15 cellular contexts compared by ENCODE assay signal in the genomic region with DNA sequence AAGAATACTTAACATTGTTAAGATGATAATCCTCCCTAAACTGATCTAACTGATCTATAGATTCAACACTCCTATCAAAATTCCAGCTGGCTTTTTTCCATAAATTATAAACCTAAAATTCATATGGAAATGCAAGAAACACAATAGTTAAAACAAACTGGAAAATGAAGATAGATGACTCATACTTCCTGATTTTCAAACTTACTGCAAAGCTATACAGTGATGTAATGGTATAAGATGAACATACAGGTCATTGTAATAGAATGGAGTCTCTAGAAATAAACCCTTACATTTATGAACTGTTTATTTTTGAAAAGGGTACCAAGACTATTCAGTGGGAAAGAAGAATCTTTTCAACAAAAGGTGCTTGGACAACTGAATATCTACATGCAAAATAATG. TPM values are rescaled to one million over a fixed set of nuclear protein-coding genes. Genes with fewer than 3 reads are reported as not detected.
A peak's percentile ranks its signal among the peaks of the same experiment; 100 is the strongest.
DNase-seq lines count a peak whose midpoint lies in the region; ATAC-seq, FAIRE-seq and TF ChIP-seq lines count a peak whose summit lies in the region.
"Had no signal": no experiment of that assay in that cellular context is flagged by ENCODE, and none has a peak within 500 bp of the region (broad histone marks: within the 10 kb centered on the region; RNA-seq: fewer than 3 reads in every experiment).

No MANE protein-coding gene starts in this region.

- no TSS peak for BruUV-seq in PC-9 (replicated peaks; lab: Mats Ljungman, UMichigan)

- H3K9me3 Mint-ChIP-seq in activated naive CD4-positive, alpha-beta T cell treated with anti-CD3 and anti-CD28 coated beads for 36 hours, result no peaks in the 10 kb centered on the region
- no peaks in the 10 kb centered on the region for H3K9me3 Mint-ChIP-seq in stimulated activated effector memory CD8-positive, alpha-beta T cell treated with anti-CD3 and anti-CD28 coated beads, Interleukin-12 subunit alpha, Interleukin-12 subunit beta, amount 100 ng/mL, for 72 hours
- H3K9me3 Mint-ChIP-seq in neural progenitor cell, result peaks cover 3% of the 10 kb centered on the region

- H3K27ac ChIP-seq in PC-9, result 0 out of 2 replicates have a peak overlapping the region, but pooled peaks have one; percentile 5
- no peak overlapping the region for H3K27ac ChIP-seq in neural progenitor cell
- H3K27ac ChIP-seq: tibial nerve had no signal

- H3K27ac Mint-ChIP-seq in activated naive CD4-positive, alpha-beta T cell treated with anti-CD3 and anti-CD28 coated beads for 36 hours, result peak overlapping the region; percentile 74
- H3K27ac Mint-ChIP-seq in stimulated activated effector memory CD8-positive, alpha-beta T cell treated with anti-CD3 and anti-CD28 coated beads, Interleukin-12 subunit alpha, Interleukin-12 subunit beta, amount 100 ng/mL, for 72 hours, result peak overlapping the region; percentile 78
- H3K27ac Mint-ChIP-seq in neural progenitor cell, result no peak overlapping the region
- H3K27ac Mint-ChIP-seq: progenitor cell of endocrine pancreas had no signal

- H3K9ac ChIP-seq in neural progenitor cell, result no peak overlapping the region

- no peaks in the 10 kb centered on the region for H3K9me2 ChIP-seq in PC-9 (ENCODE audit: insufficient read depth)

- H3K36me3 Mint-ChIP-seq in activated naive CD4-positive, alpha-beta T cell treated with anti-CD3 and anti-CD28 coated beads for 36 hours (ENCODE audit: low read depth), result peaks cover 43% of the 10 kb centered on the region
- peaks cover 100% of the 10 kb centered on the region for H3K36me3 Mint-ChIP-seq in stimulated activated effector memory CD8-positive, alpha-beta T cell treated with anti-CD3 and anti-CD28 coated beads, Interleukin-12 subunit alpha, Interleukin-12 subunit beta, amount 100 ng/mL, for 72 hours
- peaks cover 56% of the 10 kb centered on the region for H3K36me3 Mint-ChIP-seq in neural progenitor cell

- H3K4me2 ChIP-seq in PC-9 (no peak overlapping the region), neural progenitor cell (no peak overlapping the region)

- POLR2A ChIA-PET in PC-9 (lab: Charles Lee; ENCODE audit: unreplicated experiment), result no interaction called here

- H3K9me3 ChIP-seq in PC-9 (ENCODE audit: insufficient read depth, low read depth) (no peaks in the 10 kb centered on the region), neural progenitor cell (ENCODE audit: low read depth) (no peaks in the 10 kb centered on the region)
- H3K9me3 ChIP-seq: tibial nerve had no signal

- TF ChIP-seq CTCF in PC-9 (conservative IDR thresholded peaks at IDR 0.05) (no peak), neural progenitor cell (IDR thresholded peaks at IDR 0.05) (no peak)

- H3F3A ChIP-seq in PC-9 (ENCODE audit: insufficient read depth, low read depth), result peaks cover 11% of the 10 kb centered on the region
- H3F3A ChIP-seq in neural progenitor cell (ENCODE audit: low read depth), result peaks cover 7% of the 10 kb centered on the region

- H3K79me2 ChIP-seq in PC-9 (ENCODE audit: low read depth) (no peaks in the 10 kb centered on the region), neural progenitor cell (ENCODE audit: low read depth) (no peaks in the 10 kb centered on the region)

- no peaks in the 10 kb centered on the region for H3K27me3 Mint-ChIP-seq in activated naive CD4-positive, alpha-beta T cell treated with anti-CD3 and anti-CD28 coated beads for 36 hours (ENCODE audit: low read depth)
- H3K27me3 Mint-ChIP-seq in neural progenitor cell (ENCODE audit: insufficient read depth, low read depth), result no peaks in the 10 kb centered on the region
- H3K27me3 Mint-ChIP-seq: progenitor cell of endocrine pancreas had no signal

- H3K4me3 Mint-ChIP-seq in activated naive CD4-positive, alpha-beta T cell treated with anti-CD3 and anti-CD28 coated beads for 36 hours, result no peak overlapping the region
- no peak overlapping the region for H3K4me3 Mint-ChIP-seq in stimulated activated effector memory CD8-positive, alpha-beta T cell treated with anti-CD3 and anti-CD28 coated beads, Interleukin-12 subunit alpha, Interleukin-12 subunit beta, amount 100 ng/mL, for 72 hours
- no peak overlapping the region for H3K4me3 Mint-ChIP-seq in neural progenitor cell

- no peak for ATAC-seq in stimulated activated effector memory CD8-positive, alpha-beta T cell treated with anti-CD3 and anti-CD28 coated beads, Interleukin-12 subunit alpha, Interleukin-12 subunit beta, amount 100 ng/mL, for 72 hours
- ATAC-seq: Right ventricle myocardium inferior had no signal

- no peak overlapping the region for H2AFZ ChIP-seq in PC-9
- no peak overlapping the region for H2AFZ ChIP-seq in neural progenitor cell (replicated peaks)

- H3K4me3 ChIP-seq in PC-9 (no peak overlapping the region), neural progenitor cell (no peak overlapping the region)
- H3K4me3 ChIP-seq: tibial nerve had no signal

- no peaks in the 10 kb centered on the region for H4K20me1 ChIP-seq in PC-9 (ENCODE audit: insufficient read depth)
- no peaks in the 10 kb centered on the region for H4K20me1 ChIP-seq in neural progenitor cell (ENCODE audit: low read depth)

- no peaks in the 10 kb centered on the region for H3K27me3 ChIP-seq in PC-9 (ENCODE audit: insufficient read depth, low read depth)
- H3K27me3 ChIP-seq in neural progenitor cell, result no peaks in the 10 kb centered on the region
- H3K27me3 ChIP-seq: tibial nerve had no signal

- DNase-seq in activated naive CD4-positive, alpha-beta T cell treated with anti-CD3 and anti-CD28 coated beads for 36 hours, result no peak
- no peak for DNase-seq in activated naive CD4-positive, alpha-beta T cell (lab: John Stamatoyannopoulos, UW)
- DNase-seq in PC-9 (peak in 1 of 2 experiments; percentile 45), neural progenitor cell (ENCODE audit: low spot score) (no peak), amniotic stem cell (lab: John Stamatoyannopoulos, UW) (no peak), NCI-H82 treated with DMSO at 0.1 percent for 48 hours (lab: John Stamatoyannopoulos, UW; ENCODE audit: unreplicated experiment) (no peak)
- DNase-seq in stimulated activated effector memory CD8-positive, alpha-beta T cell treated with anti-CD3 and anti-CD28 coated beads, Interleukin-12 subunit alpha, Interleukin-12 subunit beta, amount 100 ng/mL, for 72 hours (ENCODE audit: low spot score in 2 of 2), result no peak
- DNase-seq: DMS153, kidney glomerular epithelial cell, NCI-H146, NCI-H524 had no signal

- H3K4me1 ChIP-seq in PC-9 (replicated peaks; ENCODE audit: insufficient read depth), result no peaks in the 10 kb centered on the region
- H3K4me1 ChIP-seq in neural progenitor cell, result no peaks in the 10 kb centered on the region
- H3K4me1 ChIP-seq: tibial nerve had no signal

- H3K36me3 ChIP-seq in PC-9 (ENCODE audit: low read depth), result peaks cover 73% of the 10 kb centered on the region
- H3K36me3 ChIP-seq in neural progenitor cell, result peaks cover 40% of the 10 kb centered on the region

- peaks cover 10% of the 10 kb centered on the region for H3K4me1 Mint-ChIP-seq in activated naive CD4-positive, alpha-beta T cell treated with anti-CD3 and anti-CD28 coated beads for 36 hours (ENCODE audit: low read depth)
- H3K4me1 Mint-ChIP-seq in stimulated activated effector memory CD8-positive, alpha-beta T cell treated with anti-CD3 and anti-CD28 coated beads, Interleukin-12 subunit alpha, Interleukin-12 subunit beta, amount 100 ng/mL, for 72 hours, result peaks cover 6% of the 10 kb centered on the region
- H3K4me1 Mint-ChIP-seq in neural progenitor cell, result no peaks in the 10 kb centered on the region

- intact Hi-C loops in activated naive CD4-positive, alpha-beta T cell treated with anti-CD3 and anti-CD28 coated beads for 36 hours (cut with micrococcal nuclease), result loop anchor here (5.0 kb wide), 1 partner anchor 88 kb away; no protein-coding TSS in a partner anchor
- intact Hi-C loops in PC-9 (cut with micrococcal nuclease; ENCODE audit: unreplicated experiment), result no loop called here

- CTCF ChIA-PET in activated naive CD4-positive, alpha-beta T cell treated with anti-CD3 and anti-CD28 coated beads for 36 hours (lab: Charles Lee), result no interaction called here
- CTCF ChIA-PET in PC-9 (lab: Charles Lee), result no interaction called here

- peak; percentile 28 for FAIRE-seq in colon (lab: Jason Lieb, UNC)

RNA-seq across cellular contexts. Expression of a gene that starts 32.3 kb away (rescaled TPM):
- 100 to 1,000 TPM; 100 to 105 TPM for total RNA-seq in activated naive CD4-positive, alpha-beta T cell treated with anti-CD3 and anti-CD28 coated beads for 36 hours
- total RNA-seq in PC-9 (2021) (75.6 and 95.0 TPM in 2 replicates), neural progenitor cell (ENCODE audit: low replicate concordance) (57.6 and 94.3 TPM in 2 replicates)
